9 cellular contexts compared by ENCODE assay signal in genomic region chr6:42928748-42929087, GRCh38. TPM values are rescaled to one million over a fixed set of nuclear protein-coding genes. Genes with fewer than 3 reads are reported as not detected.
A peak's percentile ranks its signal among the peaks of the same experiment; 100 is the strongest.
DNase-seq lines count a peak whose midpoint lies in the region; ATAC-seq, FAIRE-seq and TF ChIP-seq lines count a peak whose summit lies in the region.
"Had no signal": no experiment of that assay in that cellular context is flagged by ENCODE, and none has a peak within 500 bp of the region (broad histone marks: within the 10 kb centered on the region; RNA-seq: fewer than 3 reads in every experiment).

No MANE protein-coding gene starts in this region.

- H3K4me1 Mint-ChIP-seq in T-helper 1 cell treated with Interleukin-12 subunit alpha and Interleukin-12 subunit beta and Interleukin-4 antibody, amounts not matched to agents 30 μg/mL and 1 μg/mL, for 36 hours (ENCODE audit: low read depth): peaks cover 31% of the 10 kb centered on the region

- H3K9me1 ChIP-seq in keratinocyte (ENCODE audit: control insufficient read depth, extremely low read depth, insufficient read depth, low read length): no peaks in the 10 kb centered on the region

- H3K79me2 ChIP-seq in keratinocyte (ENCODE audit: control insufficient read depth, insufficient read depth, low read length): peaks cover 30% of the 10 kb centered on the region

- H3K27ac Mint-ChIP-seq in T-helper 1 cell treated with Interleukin-12 subunit alpha and Interleukin-12 subunit beta and Interleukin-4 antibody, amounts not matched to agents 30 μg/mL and 1 μg/mL, for 36 hours: peak overlapping the region; percentile 98

- H4K20me1 ChIP-seq in keratinocyte (ENCODE audit: control insufficient read depth, extremely low read depth, insufficient read depth, low read length): no peaks in the 10 kb centered on the region

- H3K4me3 Mint-ChIP-seq in T-helper 1 cell treated with Interleukin-12 subunit alpha and Interleukin-12 subunit beta and Interleukin-4 antibody, amounts not matched to agents 30 μg/mL and 1 μg/mL, for 36 hours: peak overlapping the region; percentile 97

- H3K4me3 ChIP-seq in HUES6 (ENCODE audit: low read depth, low read length) (peak overlapping the region; percentile 79), keratinocyte (ENCODE audit: control insufficient read depth in 2 of 3, extremely low read depth in 1 of 3, insufficient read depth in 2 of 3, low read depth in 1 of 3, low read length in 3 of 3) (peak overlapping the region; percentile 63 to 98 (median 95))

- H3K9me3 ChIP-seq in HUES6 (ENCODE audit: control insufficient read depth, insufficient read depth, low read depth, low read length): no peaks in the 10 kb centered on the region
- no peaks in the 10 kb centered on the region for H3K9me3 ChIP-seq in keratinocyte (ENCODE audit: control insufficient read depth, low read depth, low read length)

- no peak for ATAC-seq in HG02642 (IDR thresholded peaks at IDR 0.05; ENCODE audit: poor library complexity, unreplicated experiment)
- no peak for ATAC-seq in HG02763 (IDR thresholded peaks at IDR 0.05; ENCODE audit: unreplicated experiment)

- no peak for TF ChIP-seq CTCF in keratinocyte (optimal IDR thresholded peaks at IDR 0.05 in 1 of 3, IDR thresholded peaks at IDR 0.05 in 1 of 3, conservative IDR thresholded peaks at IDR 0.05 in 1 of 3; ENCODE audit: extremely low read depth in 1 of 3, insufficient read depth in 2 of 3, low read length in 3 of 3)

- H3K27me3 Mint-ChIP-seq in T-helper 1 cell treated with Interleukin-12 subunit alpha and Interleukin-12 subunit beta and Interleukin-4 antibody, amounts not matched to agents 30 μg/mL and 1 μg/mL, for 36 hours (ENCODE audit: low read depth): no peaks in the 10 kb centered on the region

- H3K9ac ChIP-seq in HUES6 (ENCODE audit: low read length) (peak overlapping the region; percentile 88), keratinocyte (ENCODE audit: control insufficient read depth, extremely low read depth, insufficient read depth, low read length) (peak overlapping the region; percentile 80)

- WGBS in adipose tissue, 3 donors: 0 to 1% (median 0%) methylated on average over 6 of the region's 6 CpGs

- no peak for DNase-seq in T-helper 1 cell
- DNase-seq in keratinocyte (ENCODE audit: low read depth, low spot score): no peak
- no peak for DNase-seq in substantia nigra (lab: John Stamatoyannopoulos, UW)

- H3K4me1 ChIP-seq in HUES6 (ENCODE audit: control insufficient read depth, insufficient read depth, low read length) (peaks cover 17% of the 10 kb centered on the region), keratinocyte (ENCODE audit: control insufficient read depth, extremely low read depth, insufficient read depth, low read length) (peaks cover 17% of the 10 kb centered on the region)

- dilution Hi-C loops in keratinocyte (cut with MboI; ENCODE audit: extremely low pct_ligation_motif_present, low sequenced_read_pairs): no loop called here

- peaks cover 26% of the 10 kb centered on the region for H3K36me3 Mint-ChIP-seq in T-helper 1 cell treated with Interleukin-12 subunit alpha and Interleukin-12 subunit beta and Interleukin-4 antibody, amounts not matched to agents 30 μg/mL and 1 μg/mL, for 36 hours (ENCODE audit: low read depth)

- peaks cover 16% of the 10 kb centered on the region for H3K36me3 ChIP-seq in HUES6 (ENCODE audit: control insufficient read depth, insufficient read depth, low read length)
- peaks cover 0 to 2% of the 10 kb centered on the region in 2 experiments for H3K36me3 ChIP-seq in keratinocyte (ENCODE audit: control insufficient read depth in 2 of 2, extremely low read depth in 1 of 2, insufficient read depth in 2 of 2, low read length in 2 of 2)

- H3K27me3 ChIP-seq in HUES6 (ENCODE audit: control insufficient read depth, insufficient read depth, low read length) (no peaks in the 10 kb centered on the region), keratinocyte (ENCODE audit: control insufficient read depth, extremely low read depth, insufficient read depth, low read length) (no peaks in the 10 kb centered on the region)

- H3K4me2 ChIP-seq in keratinocyte (ENCODE audit: control insufficient read depth, extremely low read depth, insufficient read depth, low read depth, low read length): peak overlapping the region; percentile 96

- peak overlapping the region; percentile 79 for H2AFZ ChIP-seq in keratinocyte (ENCODE audit: control insufficient read depth, low read length)

- no peaks in the 10 kb centered on the region for H3K9me3 Mint-ChIP-seq in T-helper 1 cell treated with Interleukin-12 subunit alpha and Interleukin-12 subunit beta and Interleukin-4 antibody, amounts not matched to agents 30 μg/mL and 1 μg/mL, for 36 hours

- FAIRE-seq in keratinocyte (lab: Jason Lieb, UNC): no peak
- FAIRE-seq: colon had no signal

- peak overlapping the region; percentile 58 for H3K27ac ChIP-seq in HUES6 (ENCODE audit: low read depth, low read length)
- peak overlapping the region; percentile 49 for H3K27ac ChIP-seq in adipose tissue (ENCODE audit: low read depth, low read length)
- peak overlapping the region; percentile 86 for H3K27ac ChIP-seq in keratinocyte (ENCODE audit: control insufficient read depth, insufficient read depth, low read length)
- H3K27ac ChIP-seq in substantia nigra (ENCODE audit: low read depth, low read length, poor library complexity, severe bottlenecking): peak overlapping the region; percentile 79

RNA-seq across cellular contexts. Expression of gene CNPY3, which starts 0.6 kb away (rescaled TPM):
- polyA plus RNA-seq in adipose tissue (10 to 100 TPM; 19.9 to 61.0 (median 23.6) TPM), keratinocyte (15.8 to 30.9 TPM (median 19.7 TPM) in 3 replicates)
- polyA plus RNA-seq in keratinocyte (2011; ENCODE audit: low read depth): 17.5 TPM
- 13.6 and 22.5 TPM in 2 replicates for polyA plus RNA-seq in keratinocyte (2011; cell fraction: cytosol; rRNA removed)
- 21.3 and 22.4 TPM in 2 replicates for polyA plus RNA-seq in keratinocyte (2011; cell fraction: nucleus; rRNA removed)
- polyA plus RNA-seq in keratinocyte (2012; ENCODE audit: low replicate concordance): 15.1 and 28.1 TPM in 2 replicates
- polyA minus RNA-seq in keratinocyte: 15.5 to 22.5 TPM (median 17.9 TPM) in 3 replicates
- polyA minus RNA-seq in keratinocyte (2011; cell fraction: cytosol; rRNA and poly(A)+ RNA removed): 19.0 TPM
- polyA minus RNA-seq in keratinocyte (2011; cell fraction: nucleus; rRNA and poly(A)+ RNA removed): 10.4 and 12.6 TPM in 2 replicates

RNA-seq across cellular contexts. Expression of gene PTCRA, which starts 12.9 kb away (rescaled TPM):
- polyA plus RNA-seq in adipose tissue (under 1 TPM in 1 of 3 donors, not detected in 2; 0.15 TPM), keratinocyte (not detected in 3 replicates)
- not detected for polyA plus RNA-seq in keratinocyte (2011; ENCODE audit: low read depth)
- not detected in 2 replicates for polyA plus RNA-seq in keratinocyte (2011; cell fraction: cytosol; rRNA removed)
- not detected in 2 replicates for polyA plus RNA-seq in keratinocyte (2011; cell fraction: nucleus; rRNA removed)
- polyA plus RNA-seq in keratinocyte (2012; ENCODE audit: low replicate concordance): not detected in 2 replicates
- polyA minus RNA-seq in keratinocyte: not detected in 3 replicates
- not detected for polyA minus RNA-seq in keratinocyte (2011; cell fraction: cytosol; rRNA and poly(A)+ RNA removed)
- not detected in 2 replicates for polyA minus RNA-seq in keratinocyte (2011; cell fraction: nucleus; rRNA and poly(A)+ RNA removed)

RNA-seq across cellular contexts. Expression of gene GNMT, which starts 31.8 kb away (rescaled TPM):
- polyA plus RNA-seq in adipose tissue (100 to 1,000 TPM in 1 of 3 donors, 1 to 10 TPM in 1, under 1 TPM in 1; 0.34 to 267 (median 6.0) TPM), keratinocyte (0.08 to 0.10 TPM in 2 of 3 replicates, not detected in the other)
- not detected for polyA plus RNA-seq in keratinocyte (2011; ENCODE audit: low read depth)
- not detected in 2 replicates for polyA plus RNA-seq in keratinocyte (2011; cell fraction: cytosol; rRNA removed)
- 0.22 and 0.23 TPM in 2 replicates for polyA plus RNA-seq in keratinocyte (2011; cell fraction: nucleus; rRNA removed)
- polyA plus RNA-seq in keratinocyte (2012; ENCODE audit: low replicate concordance): not detected in 2 replicates
- polyA minus RNA-seq in keratinocyte: 0.92 TPM in 1 of 3 replicates, not detected in the others
- not detected for polyA minus RNA-seq in keratinocyte (2011; cell fraction: cytosol; rRNA and poly(A)+ RNA removed)
- not detected in 2 replicates for polyA minus RNA-seq in keratinocyte (2011; cell fraction: nucleus; rRNA and poly(A)+ RNA removed)

RNA-seq across cellular contexts. Expression of gene RPL7L1, which starts 49.3 kb away (rescaled TPM):
- polyA plus RNA-seq in adipose tissue: 10 to 100 TPM; 26.1 to 68.6 (median 54.1) TPM
- polyA plus RNA-seq in keratinocyte: 61.5 to 104 TPM (median 76.8 TPM) in 3 replicates
- 55.4 TPM for polyA plus RNA-seq in keratinocyte (2011; ENCODE audit: low read depth)
- polyA plus RNA-seq in keratinocyte (2011; cell fraction: cytosol; rRNA removed): 57.5 and 81.4 TPM in 2 replicates
- 56.3 and 57.6 TPM in 2 replicates for polyA plus RNA-seq in keratinocyte (2011; cell fraction: nucleus; rRNA removed)
- polyA plus RNA-seq in keratinocyte (2012; ENCODE audit: low replicate concordance): 71.4 and 104 TPM in 2 replicates
- polyA minus RNA-seq in keratinocyte: 53.5 to 68.3 TPM (median 61.4 TPM) in 3 replicates
- polyA minus RNA-seq in keratinocyte (2011; cell fraction: cytosol; rRNA and poly(A)+ RNA removed): 34.9 TPM
- polyA minus RNA-seq in keratinocyte (2011; cell fraction: nucleus; rRNA and poly(A)+ RNA removed): 23.8 and 40.0 TPM in 2 replicates

RNA-seq across cellular contexts. Expression of gene PEX6, which starts 50.3 kb away (rescaled TPM):
- polyA plus RNA-seq in adipose tissue (10 to 100 TPM; 11.4 to 21.5 (median 15.0) TPM), keratinocyte (5.6 to 8.7 TPM (median 7.5 TPM) in 3 replicates)
- polyA plus RNA-seq in keratinocyte (2011; ENCODE audit: low read depth): 3.3 TPM
- 4.6 and 7.6 TPM in 2 replicates for polyA plus RNA-seq in keratinocyte (2011; cell fraction: cytosol; rRNA removed)
- 15.7 and 18.5 TPM in 2 replicates for polyA plus RNA-seq in keratinocyte (2011; cell fraction: nucleus; rRNA removed)
- polyA plus RNA-seq in keratinocyte (2012; ENCODE audit: low replicate concordance): 11.8 and 14.5 TPM in 2 replicates
- 10.1 to 16.9 TPM (median 14.6 TPM) in 3 replicates for polyA minus RNA-seq in keratinocyte
- polyA minus RNA-seq in keratinocyte (2011; cell fraction: cytosol; rRNA and poly(A)+ RNA removed): 17.5 TPM
- 12.4 and 14.8 TPM in 2 replicates for polyA minus RNA-seq in keratinocyte (2011; cell fraction: nucleus; rRNA and poly(A)+ RNA removed)
